ENCODE assay signal across 24 cellular contexts in genomic region chr2:162257416-162257815, GRCh38. TPM values are rescaled to one million over a fixed set of nuclear protein-coding genes. Genes with fewer than 3 reads are reported as not detected.
"Had no signal": no experiment of that assay in that cellular context is flagged by ENCODE, and none has a peak within 500 bp of the region (broad histone marks: within the 10 kb centered on the region; RNA-seq: fewer than 3 reads in every experiment).

No MANE protein-coding gene starts in this region.

- H3K9me3 Mint-ChIP-seq: activated B cell treated with CpG ODN at 0.5 μM for 24 hours; activated CD4-positive, alpha-beta memory T cell treated with anti-CD3 and anti-CD28 coated beads, Interleukin-2, amount 10 ng/mL, durations not matched to agents 7 days and 5 days; activated naive CD8-positive, alpha-beta T cell treated with anti-CD3 and anti-CD28 coated beads for 36 hours; activated T-helper 17 cell treated with anti-CD3 and anti-CD28 coated beads, Interleukin-2, amount 50 U/mL, for 72 hours; mesothelial cell of epicardium; natural killer cell treated with Interleukin-12 subunit alpha and Interleukin-12 subunit beta and Interleukin-15 and Interleukin-18, amount 100 ng/mL, for 72 hours had no signal

- DNase-seq: activated B cell treated with CpG ODN at 0.5 μM for 24 hours; activated CD4-positive, alpha-beta memory T cell treated with anti-CD3 and anti-CD28 coated beads, Interleukin-2, amount 10 ng/mL, durations not matched to agents 7 days and 5 days; activated CD4-positive, alpha-beta T cell treated with anti-CD3 and anti-CD28 coated beads for 48 hours; activated naive CD4-positive, alpha-beta T cell; activated naive CD8-positive, alpha-beta T cell treated with anti-CD3 and anti-CD28 coated beads for 36 hours; activated T-cell treated with anti-CD3 and anti-CD28 coated beads, Interleukin-2, amount 50 U/mL, for 1 hour; anterior cingulate cortex; caudate nucleus; dorsolateral prefrontal cortex; left colon; lower lobe of right lung; sigmoid colon; stimulated activated naive CD4-positive, alpha-beta T cell; T-helper 1 cell; T-helper 9 cell; tibial artery had no signal

- ATAC-seq: activated T-helper 17 cell treated with anti-CD3 and anti-CD28 coated beads, Interleukin-2, amount 50 U/mL, for 72 hours; left colon; natural killer cell treated with Interleukin-12 subunit alpha and Interleukin-12 subunit beta and Interleukin-15 and Interleukin-18, amount 100 ng/mL, for 72 hours had no signal

- H3K36me3 Mint-ChIP-seq: activated naive CD8-positive, alpha-beta T cell treated with anti-CD3 and anti-CD28 coated beads for 36 hours; brain; mesothelial cell of epicardium; natural killer cell treated with Interleukin-12 subunit alpha and Interleukin-12 subunit beta and Interleukin-15 and Interleukin-18, amount 100 ng/mL, for 72 hours had no signal

- H2AFZ ChIP-seq: hepatocyte, parathyroid adenoma had no signal

- H3K4me3 Mint-ChIP-seq: activated B cell treated with CpG ODN at 0.5 μM for 24 hours; activated CD4-positive, alpha-beta memory T cell treated with anti-CD3 and anti-CD28 coated beads, Interleukin-2, amount 10 ng/mL, durations not matched to agents 7 days and 5 days; activated naive CD8-positive, alpha-beta T cell treated with anti-CD3 and anti-CD28 coated beads for 36 hours; activated T-helper 17 cell treated with anti-CD3 and anti-CD28 coated beads, Interleukin-2, amount 50 U/mL, for 72 hours; mesothelial cell of epicardium; natural killer cell treated with Interleukin-12 subunit alpha and Interleukin-12 subunit beta and Interleukin-15 and Interleukin-18, amount 100 ng/mL, for 72 hours had no signal

- H3K27ac ChIP-seq: dorsolateral prefrontal cortex, epithelial cell of prostate, hepatocyte, lower lobe of right lung, neutrophil, parathyroid adenoma had no signal

- H3K27me3 Mint-ChIP-seq: activated B cell treated with CpG ODN at 0.5 μM for 24 hours; activated naive CD8-positive, alpha-beta T cell treated with anti-CD3 and anti-CD28 coated beads for 36 hours; activated T-helper 17 cell treated with anti-CD3 and anti-CD28 coated beads, Interleukin-2, amount 50 U/mL, for 72 hours had no signal

- H3K4me1 ChIP-seq: parathyroid adenoma had no signal

- H3K36me3 ChIP-seq: lower lobe of right lung, neutrophil, sigmoid colon, tibial artery had no signal

- H3K27me3 ChIP-seq: dorsolateral prefrontal cortex, hepatocyte, neutrophil, sigmoid colon, tibial artery had no signal

- H3K79me2 ChIP-seq: hepatocyte, parathyroid adenoma had no signal

- H3K27ac Mint-ChIP-seq: activated B cell treated with CpG ODN at 0.5 μM for 24 hours; activated CD4-positive, alpha-beta memory T cell treated with anti-CD3 and anti-CD28 coated beads, Interleukin-2, amount 10 ng/mL, durations not matched to agents 7 days and 5 days; activated naive CD8-positive, alpha-beta T cell treated with anti-CD3 and anti-CD28 coated beads for 36 hours; activated T-helper 17 cell treated with anti-CD3 and anti-CD28 coated beads, Interleukin-2, amount 50 U/mL, for 72 hours; mesothelial cell of epicardium; natural killer cell treated with Interleukin-12 subunit alpha and Interleukin-12 subunit beta and Interleukin-15 and Interleukin-18, amount 100 ng/mL, for 72 hours had no signal

- H3K9ac ChIP-seq: parathyroid adenoma had no signal

- H3K9me3 ChIP-seq: lower lobe of right lung, neutrophil, sigmoid colon, tibial artery had no signal

- H3K4me3 ChIP-seq: dorsolateral prefrontal cortex, hepatocyte, lower lobe of right lung, sigmoid colon, tibial artery had no signal

- H3K4me2 ChIP-seq: hepatocyte had no signal

RNA-seq across cellular contexts. Expression of gene FAP, which starts 14.2 kb away (rescaled TPM):
- total RNA-seq: activated B cell treated with CpG ODN at 0.5 μM for 24 hours; activated CD4-positive, alpha-beta memory T cell treated with anti-CD3 and anti-CD28 coated beads, Interleukin-2, amount 10 ng/mL, durations not matched to agents 7 days and 5 days; activated naive CD8-positive, alpha-beta T cell treated with anti-CD3 and anti-CD28 coated beads for 36 hours; activated T-helper 17 cell treated with anti-CD3 and anti-CD28 coated beads, Interleukin-2, amount 50 U/mL, for 72 hours; natural killer cell treated with Interleukin-12 subunit alpha and Interleukin-12 subunit beta and Interleukin-15 and Interleukin-18, amount 100 ng/mL, for 72 hours had no signal
